15 cellular contexts compared by ENCODE assay signal in genomic region chr15:35019401-35020327, GRCh38. TPM values are rescaled to one million over a fixed set of nuclear protein-coding genes. Genes with fewer than 3 reads are reported as not detected.
DNase-seq lines count a peak whose midpoint lies in the region; ATAC-seq, FAIRE-seq and TF ChIP-seq lines count a peak whose summit lies in the region.
"Had no signal": no experiment of that assay in that cellular context is flagged by ENCODE, and none has a peak within 500 bp of the region (broad histone marks: within the 10 kb centered on the region; RNA-seq: fewer than 3 reads in every experiment).

No MANE protein-coding gene starts in this region.

- no peak overlapping the region for H3K14ac ChIP-seq in H1 (ENCODE audit: insufficient read length)

- H3K36me3 Mint-ChIP-seq in neural crest cell (ENCODE audit: low read depth), result no peaks in the 10 kb centered on the region
- no peaks in the 10 kb centered on the region for H3K36me3 Mint-ChIP-seq in effector memory CD8-positive, alpha-beta T cell (ENCODE audit: insufficient read depth)
- H3K36me3 Mint-ChIP-seq: activated naive CD8-positive, alpha-beta T cell; naive thymus-derived CD4-positive, alpha-beta T cell had no signal

- H2AFZ ChIP-seq in H1 (ENCODE audit: low read length), result no peak overlapping the region

- peak overlapping the region; percentile 51 to 55; a peak in 3 of 4 replicates for H3K4me2 ChIP-seq in H1 (ENCODE audit: insufficient read depth in 1 of 2, low read depth in 2 of 2, low read length in 2 of 2)

- no peak overlapping the region for H3K4me3 Mint-ChIP-seq in neural crest cell
- H3K4me3 Mint-ChIP-seq in effector memory CD8-positive, alpha-beta T cell, result no peak overlapping the region
- H3K4me3 Mint-ChIP-seq: activated CD8-positive, alpha-beta T cell treated with anti-CD3 and anti-CD28 coated beads for 36 hours; activated naive CD8-positive, alpha-beta T cell; stimulated activated naive CD8-positive, alpha-beta T cell treated with anti-CD3 and anti-CD28 coated beads, Interleukin-15, amount 100 ng/mL, for 72 hours had no signal

- 24% methylated on average over 6 of the region's 6 CpGs; no CpG with 5 or more reads in 1 of the 2 experiments for WGBS in H1 (ENCODE audit: extremely low coverage in 1 of 2, insufficient coverage in 1 of 2, insufficient read length in 1 of 2, insufficient replicate concordance in 2 of 2, low coverage in 1 of 2, low lambda C conversion rate in 2 of 2, missing lambda C conversion rate in 1 of 2), 2 experiments

- peak overlapping the region; percentile 99 for H3K18ac ChIP-seq in H1 (ENCODE audit: extremely low read depth, low read length)

- peak overlapping the region; percentile 100 for H2BK20ac ChIP-seq in H1 (ENCODE audit: low read length)

- H3K9me3 ChIP-seq in MG63 (no peaks in the 10 kb centered on the region), H1 (ENCODE audit: insufficient read depth in 2 of 2, low read depth in 1 of 2, low read length in 1 of 2) (no peaks in the 10 kb centered on the region)

- peak overlapping the region; percentile 93; the same call in 1 of the 2 replicates for H2BK5ac ChIP-seq in H1 (ENCODE audit: low read depth, low read length)

- no peaks in the 10 kb centered on the region for H3K79me1 ChIP-seq in H1 (ENCODE audit: low read depth, low read length)

- peaks cover 15% of the 10 kb centered on the region for H3K4me1 Mint-ChIP-seq in neural crest cell
- H3K4me1 Mint-ChIP-seq in effector memory CD8-positive, alpha-beta T cell (ENCODE audit: low read depth in 2 of 2), result peaks cover 0 to 5% of the 10 kb centered on the region in 2 donors
- H3K4me1 Mint-ChIP-seq: stimulated activated naive CD8-positive, alpha-beta T cell treated with anti-CD3 and anti-CD28 coated beads, Interleukin-15, amount 100 ng/mL, for 72 hours had no signal

- H3K4me1 ChIP-seq in H1 (replicated peaks in 1 of 4; ENCODE audit: control insufficient read depth in 3 of 4, insufficient read depth in 4 of 4, low read length in 3 of 4), result peaks cover 5 to 10% (median 8%) of the 10 kb centered on the region in 4 experiments; a peak in 5 of 7 replicates

- TF ChIP-seq RAD21 in H1 (IDR thresholded peaks at IDR 0.05 in 1 of 2, conservative IDR thresholded peaks at IDR 0.05 in 1 of 2; ENCODE audit: low read depth in 2 of 2, low read length in 2 of 2), result no peak

- POLR2A ChIA-PET in H1 (lab: Charles Lee; ENCODE audit: partially characterized antibody), result interaction anchor here (0.7 to 3.2 kb wide), 11 partner anchors 17 to 528 kb away, joined by 3 to 20 read pairs (median 5); partner anchors contain the start of genes AQR and ZNF770

- H3K27ac ChIP-seq in H1 (ENCODE audit: low read depth, low read length), result peak overlapping the region; percentile 80

- H3K9me3 Mint-ChIP-seq in neural crest cell, result no peaks in the 10 kb centered on the region
- H3K9me3 Mint-ChIP-seq in effector memory CD8-positive, alpha-beta T cell, result no peaks in the 10 kb centered on the region
- H3K9me3 Mint-ChIP-seq: activated CD8-positive, alpha-beta T cell treated with anti-CD3 and anti-CD28 coated beads for 36 hours; naive thymus-derived CD4-positive, alpha-beta T cell; stimulated activated naive CD8-positive, alpha-beta T cell treated with anti-CD3 and anti-CD28 coated beads, Interleukin-15, amount 100 ng/mL, for 72 hours had no signal

- peak overlapping the region; percentile 72 for H2BK120ac ChIP-seq in H1 (replicated peaks; ENCODE audit: low read depth, low read length)

- no peak for ATAC-seq in stimulated activated naive CD8-positive, alpha-beta T cell treated with anti-CD3 and anti-CD28 coated beads, Interleukin-15, Interleukin-2, amounts not matched to agents 100 U/mL and 50 U/mL, for 24 hours
- no peak for ATAC-seq in effector memory CD8-positive, alpha-beta T cell (replicated peaks)
- no peak for ATAC-seq in GM21786 (IDR thresholded peaks at IDR 0.05; ENCODE audit: unreplicated experiment)
- ATAC-seq: activated CD8-positive, alpha-beta T cell treated with anti-CD3 and anti-CD28 coated beads for 36 hours; stimulated activated naive CD8-positive, alpha-beta T cell treated with anti-CD3 and anti-CD28 coated beads, Interleukin-15, amount 100 ng/mL, for 72 hours had no signal

- FAIRE-seq in H1 (lab: Jason Lieb, UNC), result peak; percentile 13
- FAIRE-seq in GM19239 (lab: Jason Lieb, UNC), result no peak

- CTCF ChIA-PET in H1 (lab: Charles Lee; ENCODE audit: partially characterized antibody), result interaction anchor here (0.6 to 3.5 kb wide), 24 partner anchors 8 to 1261 kb away, joined by 3 to 17 read pairs (median 4); partner anchors contain the start of gene ZNF770

- H3K27me3 ChIP-seq in MG63 (no peaks in the 10 kb centered on the region), H1 (replicated peaks in 1 of 4; ENCODE audit: control insufficient read depth in 3 of 4, extremely low read depth in 1 of 4, insufficient read depth in 3 of 4, low read length in 3 of 4) (no peaks in the 10 kb centered on the region)

- H4K8ac ChIP-seq in H1 (ENCODE audit: extremely low read depth, insufficient read depth, low read length), result peak overlapping the region; percentile 97; the same call in 1 of the 2 replicates

- H3K56ac ChIP-seq in H1 (replicated peaks; ENCODE audit: insufficient read length, low read depth, low read length), result peak overlapping the region; percentile 63

- no peaks in the 10 kb centered on the region for H3K27me3 Mint-ChIP-seq in neural crest cell (ENCODE audit: low read depth)
- H3K27me3 Mint-ChIP-seq in effector memory CD8-positive, alpha-beta T cell, result peaks cover 12 to 14% of the 10 kb centered on the region in 2 donors

- H3K4ac ChIP-seq in H1 (replicated peaks; ENCODE audit: insufficient read length, low read depth, low read length), result peak overlapping the region; percentile 61

- peak; percentile 26 for DNase-seq in ELF-1 (ENCODE audit: low read depth, low spot score)
- DNase-seq in MG63, result peak; percentile 25
- peak; percentile 47 to 54 for DNase-seq in H1 (ENCODE audit: low read depth in 1 of 2, low spot score in 2 of 2)
- no peak for DNase-seq in neural crest cell (ENCODE audit: low read depth, low spot score)
- DNase-seq in stimulated activated naive CD8-positive, alpha-beta T cell treated with anti-CD3 and anti-CD28 coated beads, Interleukin-15, Interleukin-2, amounts not matched to agents 100 U/mL and 50 U/mL, for 24 hours, result no peak
- DNase-seq in GM19239 (ENCODE audit: insufficient read length, low spot score), result no peak
- no peak for DNase-seq in effector memory CD8-positive, alpha-beta T cell
- DNase-seq: effector CD8-positive, alpha-beta T cell; naive thymus-derived CD4-positive, alpha-beta T cell; NCI-H446 treated with DMSO at 0.1 percent for 48 hours; SHP77; stimulated activated naive CD8-positive, alpha-beta T cell treated with anti-CD3 and anti-CD28 coated beads, Interleukin-15, amount 100 ng/mL, for 72 hours had no signal

- peak overlapping the region; percentile 88 for H4K5ac ChIP-seq in H1 (ENCODE audit: insufficient read length, low read depth, low read length)

- H4K91ac ChIP-seq in H1 (replicated peaks; ENCODE audit: insufficient read length, low read length), result peak overlapping the region; percentile 67

- H3K36me3 ChIP-seq in MG63 (no peaks in the 10 kb centered on the region), H1 (ENCODE audit: control insufficient read depth in 2 of 4, insufficient read depth in 4 of 4, low read length in 3 of 4) (no peaks in the 10 kb centered on the region)

- H2BK12ac ChIP-seq in H1 (ENCODE audit: low read depth, low read length), result peak overlapping the region; percentile 98

- peak overlapping the region; percentile 37 for H3K27ac Mint-ChIP-seq in neural crest cell (ENCODE audit: unreplicated experiment)
- H3K27ac Mint-ChIP-seq in effector memory CD8-positive, alpha-beta T cell, result no peak overlapping the region
- H3K27ac Mint-ChIP-seq: activated CD8-positive, alpha-beta T cell treated with anti-CD3 and anti-CD28 coated beads for 36 hours; activated naive CD8-positive, alpha-beta T cell had no signal

- H3K4me3 ChIP-seq in MG63, result no peak overlapping the region
- H3K4me3 ChIP-seq in H1 (ENCODE audit: extremely low read depth in 1 of 4, insufficient read depth in 2 of 4, low read depth in 3 of 4, low read length in 4 of 4), result peak overlapping the region in 1 of 4 experiments; percentile 34; a peak in 1 of 8 replicates

- no peak for TF ChIP-seq POLR2A in H1 (IDR thresholded peaks at IDR 0.05; ENCODE audit: control extremely low read depth in 1 of 2, low read depth in 2 of 2, low read length in 2 of 2)

- no peaks in the 10 kb centered on the region for H3K23me2 ChIP-seq in H1 (ENCODE audit: low read depth, low read length)

- no peaks in the 10 kb centered on the region for H3K79me2 ChIP-seq in H1 (ENCODE audit: control insufficient read depth in 1 of 2, insufficient read depth in 2 of 2, low read length in 2 of 2)

- H3K23ac ChIP-seq in H1 (ENCODE audit: insufficient read length), result no peak overlapping the region

- TF ChIP-seq EP300 in H1 (IDR thresholded peaks at IDR 0.05; ENCODE audit: borderline replicate concordance in 1 of 2, low read depth in 2 of 2, low read length in 2 of 2), result no peak

- no peak overlapping the region for H3K9ac ChIP-seq in H1 (replicated peaks in 1 of 4; ENCODE audit: extremely low read depth in 1 of 4, low read depth in 3 of 4, low read length in 3 of 4)

- H2AK5ac ChIP-seq in H1 (ENCODE audit: low read depth, low read length), result peak overlapping the region; percentile 76; the same call in 1 of the 2 replicates

- TF ChIP-seq CTCF in H1 (IDR thresholded peaks at IDR 0.05; ENCODE audit: control extremely low read depth in 1 of 3, insufficient read depth in 1 of 3, low read depth in 1 of 3, low read length in 3 of 3) (no peak), neural crest cell (conservative IDR thresholded peaks at IDR 0.05) (no peak)

- H2BK15ac ChIP-seq in H1 (ENCODE audit: low read length), result peak overlapping the region; percentile 20; the same call in 1 of the 2 replicates

- no peaks in the 10 kb centered on the region for H4K20me1 ChIP-seq in H1 (replicated peaks in 1 of 2; ENCODE audit: control insufficient read depth in 1 of 2, insufficient read depth in 2 of 2, low read length in 2 of 2)

RNA-seq across cellular contexts. Expression of gene ZNF770, which starts 31.6 kb away (rescaled TPM):
- 6.6 and 13.7 TPM in 2 replicates for total RNA-seq in MG63 (2014; rRNA removed; shearing (Covaris generic); ENCODE audit: low replicate concordance)
- total RNA-seq in H1 (2021; fragmentation: NEBNext Ultra II Directional; extraction: Animal tissue kit (Norgen Biotek cat#: 25700)), result 121 and 143 TPM in 2 replicates
- 15.3 and 24.8 TPM in 2 replicates for polyA plus RNA-seq in H1 (2011; rRNA removed)
- polyA plus RNA-seq in H1 (2011; cell fraction: cytosol; rRNA removed), result 28.3 TPM
- 17.1 TPM for polyA plus RNA-seq in H1 (2011; cell fraction: nucleus; rRNA removed)
- 26.2 to 49.5 TPM (median 32.9 TPM) in 4 replicates for polyA plus RNA-seq in H1 (2012, experiment 1 of 2)
- 2.4 TPM for polyA plus RNA-seq in H1 (2012, experiment 2 of 2)
- 80.4 TPM for polyA plus RNA-seq in H1 (2013, experiment 1 of 2)
- 80.6 TPM for polyA plus RNA-seq in H1 (2013, experiment 2 of 2)
- 90.1 and 195 TPM in 2 replicates for polyA minus RNA-seq in H1 (2011; rRNA and poly(A)+ RNA removed)
- 62.8 TPM for polyA minus RNA-seq in H1 (2011; cell fraction: cytosol; rRNA and poly(A)+ RNA removed)
- 98.2 TPM for polyA minus RNA-seq in H1 (2011; cell fraction: nucleus; rRNA and poly(A)+ RNA removed)
- total RNA-seq in neural crest cell, result 51.0 and 53.8 TPM in 2 replicates

RNA-seq across cellular contexts. Expression of gene AQR, which starts 50.1 kb away (rescaled TPM):
- 10.9 and 15.5 TPM in 2 replicates for total RNA-seq in MG63 (2014; rRNA removed; shearing (Covaris generic); ENCODE audit: low replicate concordance)
- 57.6 and 57.9 TPM in 2 replicates for total RNA-seq in H1 (2021; fragmentation: NEBNext Ultra II Directional; extraction: Animal tissue kit (Norgen Biotek cat#: 25700))
- 12.5 and 34.5 TPM in 2 replicates for polyA plus RNA-seq in H1 (2011; rRNA removed)
- polyA plus RNA-seq in H1 (2011; cell fraction: cytosol; rRNA removed), result 25.0 TPM
- 20.8 TPM for polyA plus RNA-seq in H1 (2011; cell fraction: nucleus; rRNA removed)
- 19.9 to 27.3 TPM (median 23.5 TPM) in 4 replicates for polyA plus RNA-seq in H1 (2012, experiment 1 of 2)
- 1.4 TPM for polyA plus RNA-seq in H1 (2012, experiment 2 of 2)
- polyA plus RNA-seq in H1 (2013, experiment 1 of 2), result 29.3 TPM
- 27.9 TPM for polyA plus RNA-seq in H1 (2013, experiment 2 of 2)
- 50.4 and 64.9 TPM in 2 replicates for polyA minus RNA-seq in H1 (2011; rRNA and poly(A)+ RNA removed)
- 25.0 TPM for polyA minus RNA-seq in H1 (2011; cell fraction: cytosol; rRNA and poly(A)+ RNA removed)
- polyA minus RNA-seq in H1 (2011; cell fraction: nucleus; rRNA and poly(A)+ RNA removed), result 62.9 TPM
- total RNA-seq in neural crest cell, result 36.8 and 40.5 TPM in 2 replicates

Comparison
In these comparisons a context has a peak if more than half of its experiments do, and no peak if none do; other contexts are left out.
1. DNase-seq: peak in ELF-1 (single experiment), MG63 (single experiment) and H1 (2 of 2); none in neural crest cell (single experiment), stimulated activated naive CD8-positive, alpha-beta T cell treated with anti-CD3 and anti-CD28 coated beads, Interleukin-15, Interleukin-2, amounts not matched to agents 100 U/mL and 50 U/mL, for 24 hours (single experiment), GM19239 (single experiment) and effector memory CD8-positive, alpha-beta T cell (0 of 3).